Comparison of ENCODE assay signal across 8 cellular contexts in the genomic region with DNA sequence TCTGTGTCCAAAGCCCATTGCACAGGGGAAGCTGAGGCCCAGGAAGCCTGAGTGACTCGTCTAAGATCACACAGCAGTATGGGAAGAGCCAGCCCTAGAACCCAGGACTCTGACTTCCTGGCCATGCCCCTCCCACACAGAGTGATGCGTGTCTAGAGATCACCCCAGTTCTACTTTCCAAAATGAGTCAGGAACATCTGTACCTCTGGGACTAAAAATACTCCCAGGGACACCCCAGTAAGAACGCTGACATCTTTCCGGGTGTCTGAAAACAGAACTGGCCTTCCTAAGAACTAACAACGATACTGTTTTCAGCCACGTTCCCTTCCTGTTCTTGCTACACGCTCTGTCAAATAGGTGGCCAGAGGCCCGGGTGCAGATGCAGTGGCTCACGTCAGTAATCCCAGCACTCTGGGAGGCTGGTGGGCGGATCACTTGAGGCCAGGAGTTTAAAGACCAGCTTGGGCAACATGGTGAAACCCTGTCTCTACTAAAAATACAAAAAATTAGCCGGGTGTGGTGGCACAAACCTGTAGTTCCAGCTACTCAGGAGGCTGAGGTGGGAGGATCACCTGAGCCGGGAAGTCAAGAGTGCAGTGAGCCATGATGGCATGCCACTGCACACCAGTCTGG. TPM values are rescaled to one million over a fixed set of nuclear protein-coding genes. Genes with fewer than 3 reads are reported as not detected.
DNase-seq lines count a peak whose midpoint lies in the region; ATAC-seq and TF ChIP-seq lines count a peak whose summit lies in the region.

No MANE protein-coding gene starts in this region.

- no peak overlapping the region for H3K27ac ChIP-seq in A673 (ENCODE audit: low read depth, low read length, poor library complexity, severe bottlenecking)
- no peak overlapping the region for H3K27ac ChIP-seq in GM23338 (ENCODE audit: low read depth)

- CTCF ChIA-PET in A673 (lab: Charles Lee), result no interaction called here

- no peak overlapping the region for H2AFZ ChIP-seq in GM23338

- no peaks in the 10 kb centered on the region for H3K27me3 Mint-ChIP-seq in activated naive CD8-positive, alpha-beta T cell treated with anti-CD3 and anti-CD28 coated beads for 36 hours
- peaks cover 7% of the 10 kb centered on the region for H3K27me3 Mint-ChIP-seq in GM23338 (ENCODE audit: insufficient read depth, low read depth, poor library complexity)

- H3K4me1 ChIP-seq in A673 (ENCODE audit: insufficient read depth, low read length, poor library complexity, severe bottlenecking) (no peaks in the 10 kb centered on the region), GM23338 (ENCODE audit: insufficient read depth) (no peaks in the 10 kb centered on the region)

- no peak overlapping the region for H3K4me3 Mint-ChIP-seq in activated naive CD8-positive, alpha-beta T cell treated with anti-CD3 and anti-CD28 coated beads for 36 hours
- H3K4me3 Mint-ChIP-seq in GM23338, result no peak overlapping the region

- H3K79me2 ChIP-seq in GM23338 (replicated peaks; ENCODE audit: insufficient read depth), result no peaks in the 10 kb centered on the region

- intact Hi-C loops in A673 (cut with micrococcal nuclease; ENCODE audit: unreplicated experiment), result no loop called here

- H3K36me3 ChIP-seq in A673 (ENCODE audit: insufficient read depth, low read length, poor library complexity, severe bottlenecking) (no peaks in the 10 kb centered on the region), GM23338 (ENCODE audit: insufficient read depth) (no peaks in the 10 kb centered on the region)

- ATAC-seq in HG03139 (IDR thresholded peaks at IDR 0.05; ENCODE audit: unreplicated experiment) (peak; percentile 52), GM23338 (no peak)

- H3K9me3 ChIP-seq in A673 (ENCODE audit: low read depth, low read length, poor library complexity, severe bottlenecking), result no peaks in the 10 kb centered on the region

- no TSS peak for BruUV-seq in A673 (replicated peaks; lab: Mats Ljungman, UMichigan)

- H3K9me3 Mint-ChIP-seq in activated naive CD8-positive, alpha-beta T cell treated with anti-CD3 and anti-CD28 coated beads for 36 hours, result peaks cover 4% of the 10 kb centered on the region
- H3K9me3 Mint-ChIP-seq in GM23338, result peaks cover 4% of the 10 kb centered on the region; the same call in 2 of the 3 replicates

- peaks cover 9% of the 10 kb centered on the region for H3K4me1 Mint-ChIP-seq in activated naive CD8-positive, alpha-beta T cell treated with anti-CD3 and anti-CD28 coated beads for 36 hours
- peaks cover 9% of the 10 kb centered on the region; the same call in 2 of the 3 replicates for H3K4me1 Mint-ChIP-seq in GM23338

- H3K4me3 ChIP-seq in skeletal muscle cell (ENCODE audit: low read depth, low read length), result no peak overlapping the region
- H3K4me3 ChIP-seq in A673 (ENCODE audit: low read depth, low read length, poor library complexity, severe bottlenecking), result no peak overlapping the region
- no peak overlapping the region for H3K4me3 ChIP-seq in GM23338

- TF ChIP-seq CTCF in A673 (conservative IDR thresholded peaks at IDR 0.05; ENCODE audit: low read depth, low read length) (no peak), GM23338 (conservative IDR thresholded peaks at IDR 0.05; ENCODE audit: low read depth in 2 of 2) (no peak)

- POLR2A ChIA-PET in A673 (lab: Charles Lee; ENCODE audit: low non-redundant PET), result no interaction called here

- no peaks in the 10 kb centered on the region for H3F3A ChIP-seq in GM23338 (replicated peaks; ENCODE audit: low read depth)

- H3K27ac Mint-ChIP-seq in activated naive CD8-positive, alpha-beta T cell treated with anti-CD3 and anti-CD28 coated beads for 36 hours, result peak overlapping the region; percentile 60
- no peak overlapping the region for H3K27ac Mint-ChIP-seq in GM23338

- no peaks in the 10 kb centered on the region for H3K27me3 ChIP-seq in A673 (replicated peaks; ENCODE audit: insufficient read depth, low read depth, low read length, poor library complexity)
- no peaks in the 10 kb centered on the region for H3K27me3 ChIP-seq in GM23338 (ENCODE audit: insufficient read depth)

- H4K20me1 ChIP-seq in GM23338 (replicated peaks; ENCODE audit: insufficient read depth), result no peaks in the 10 kb centered on the region

- H3K9me2 ChIP-seq in GM23338 (ENCODE audit: insufficient read depth), result no peaks in the 10 kb centered on the region

- no peaks in the 10 kb centered on the region for H3K36me3 Mint-ChIP-seq in activated naive CD8-positive, alpha-beta T cell treated with anti-CD3 and anti-CD28 coated beads for 36 hours
- H3K36me3 Mint-ChIP-seq in GM23338 (ENCODE audit: low read depth), result no peaks in the 10 kb centered on the region

- no peak overlapping the region for H3K4me2 ChIP-seq in GM23338

- peak; percentile 71 for DNase-seq in stimulated activated CD4-positive, alpha-beta T cell treated with anti-CD3 and anti-CD28 coated beads, Interleukin-15, amount 100 ng/mL, for 24 hours
- no peak for DNase-seq in stimulated activated CD4-positive, alpha-beta T cell treated with anti-CD3 and anti-CD28 coated beads, Interleukin-4, amount 100 ng/mL, for 1 hour
- DNase-seq in activated naive CD8-positive, alpha-beta T cell treated with anti-CD3 and anti-CD28 coated beads for 36 hours, result no peak
- DNase-seq in skeletal muscle cell (ENCODE audit: low read depth) (peak; percentile 77), A673 (ENCODE audit: low spot score) (no peak), GM23338 (ENCODE audit: low spot score) (no peak)
- DNase-seq in stimulated activated naive CD4-positive, alpha-beta T cell (lab: John Stamatoyannopoulos, UW), result no peak

TF ChIP-seq in GM23338, 12 proteins besides CTCF, POLR2A, EP300 and RAD21 (continues in another document):
- TF ChIP-seq, protein P1, sequence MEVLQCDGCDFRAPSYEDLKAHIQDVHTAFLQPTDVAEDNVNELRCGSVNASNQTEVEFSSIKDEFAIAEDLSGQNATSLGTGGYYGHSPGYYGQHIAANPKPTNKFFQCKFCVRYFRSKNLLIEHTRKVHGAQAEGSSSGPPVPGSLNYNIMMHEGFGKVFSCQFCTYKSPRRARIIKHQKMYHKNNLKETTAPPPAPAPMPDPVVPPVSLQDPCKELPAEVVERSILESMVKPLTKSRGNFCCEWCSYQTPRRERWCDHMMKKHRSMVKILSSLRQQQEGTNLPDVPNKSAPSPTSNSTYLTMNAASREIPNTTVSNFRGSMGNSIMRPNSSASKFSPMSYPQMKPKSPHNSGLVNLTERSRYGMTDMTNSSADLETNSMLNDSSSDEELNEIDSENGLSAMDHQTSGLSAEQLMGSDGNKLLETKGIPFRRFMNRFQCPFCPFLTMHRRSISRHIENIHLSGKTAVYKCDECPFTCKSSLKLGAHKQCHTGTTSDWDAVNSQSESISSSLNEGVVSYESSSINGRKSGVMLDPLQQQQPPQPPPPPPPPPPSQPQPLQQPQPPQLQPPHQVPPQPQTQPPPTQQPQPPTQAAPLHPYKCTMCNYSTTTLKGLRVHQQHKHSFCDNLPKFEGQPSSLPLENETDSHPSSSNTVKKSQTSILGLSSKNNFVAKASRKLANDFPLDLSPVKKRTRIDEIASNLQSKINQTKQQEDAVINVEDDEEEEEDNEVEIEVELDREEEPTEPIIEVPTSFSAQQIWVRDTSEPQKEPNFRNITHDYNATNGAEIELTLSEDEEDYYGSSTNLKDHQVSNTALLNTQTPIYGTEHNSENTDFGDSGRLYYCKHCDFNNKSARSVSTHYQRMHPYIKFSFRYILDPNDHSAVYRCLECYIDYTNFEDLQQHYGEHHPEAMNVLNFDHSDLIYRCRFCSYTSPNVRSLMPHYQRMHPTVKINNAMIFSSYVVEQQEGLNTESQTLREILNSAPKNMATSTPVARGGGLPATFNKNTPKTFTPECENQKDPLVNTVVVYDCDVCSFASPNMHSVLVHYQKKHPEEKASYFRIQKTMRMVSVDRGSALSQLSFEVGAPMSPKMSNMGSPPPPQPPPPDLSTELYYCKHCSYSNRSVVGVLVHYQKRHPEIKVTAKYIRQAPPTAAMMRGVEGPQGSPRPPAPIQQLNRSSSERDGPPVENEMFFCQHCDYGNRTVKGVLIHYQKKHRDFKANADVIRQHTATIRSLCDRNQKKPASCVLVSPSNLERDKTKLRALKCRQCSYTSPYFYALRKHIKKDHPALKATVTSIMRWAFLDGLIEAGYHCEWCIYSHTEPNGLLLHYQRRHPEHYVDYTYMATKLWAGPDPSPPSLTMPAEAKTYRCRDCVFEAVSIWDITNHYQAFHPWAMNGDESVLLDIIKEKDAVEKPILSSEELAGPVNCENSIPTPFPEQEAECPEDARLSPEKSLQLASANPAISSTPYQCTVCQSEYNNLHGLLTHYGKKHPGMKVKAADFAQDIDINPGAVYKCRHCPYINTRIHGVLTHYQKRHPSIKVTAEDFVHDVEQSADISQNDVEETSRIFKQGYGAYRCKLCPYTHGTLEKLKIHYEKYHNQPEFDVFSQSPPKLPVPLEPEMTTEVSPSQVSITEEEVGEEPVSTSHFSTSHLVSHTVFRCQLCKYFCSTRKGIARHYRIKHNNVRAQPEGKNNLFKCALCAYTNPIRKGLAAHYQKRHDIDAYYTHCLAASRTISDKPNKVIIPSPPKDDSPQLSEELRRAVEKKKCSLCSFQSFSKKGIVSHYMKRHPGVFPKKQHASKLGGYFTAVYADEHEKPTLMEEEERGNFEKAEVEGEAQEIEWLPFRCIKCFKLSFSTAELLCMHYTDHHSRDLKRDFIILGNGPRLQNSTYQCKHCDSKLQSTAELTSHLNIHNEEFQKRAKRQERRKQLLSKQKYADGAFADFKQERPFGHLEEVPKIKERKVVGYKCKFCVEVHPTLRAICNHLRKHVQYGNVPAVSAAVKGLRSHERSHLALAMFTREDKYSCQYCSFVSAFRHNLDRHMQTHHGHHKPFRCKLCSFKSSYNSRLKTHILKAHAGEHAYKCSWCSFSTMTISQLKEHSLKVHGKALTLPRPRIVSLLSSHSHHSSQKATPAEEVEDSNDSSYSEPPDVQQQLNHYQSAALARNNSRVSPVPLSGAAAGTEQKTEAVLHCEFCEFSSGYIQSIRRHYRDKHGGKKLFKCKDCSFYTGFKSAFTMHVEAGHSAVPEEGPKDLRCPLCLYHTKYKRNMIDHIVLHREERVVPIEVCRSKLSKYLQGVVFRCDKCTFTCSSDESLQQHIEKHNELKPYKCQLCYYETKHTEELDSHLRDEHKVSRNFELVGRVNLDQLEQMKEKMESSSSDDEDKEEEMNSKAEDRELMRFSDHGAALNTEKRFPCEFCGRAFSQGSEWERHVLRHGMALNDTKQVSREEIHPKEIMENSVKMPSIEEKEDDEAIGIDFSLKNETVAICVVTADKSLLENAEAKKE (CRISPR knock-in tag; IDR thresholded peaks at IDR 0.05), result no peak
- TF ChIP-seq EZH2 (IDR thresholded peaks at IDR 0.05; ENCODE audit: low read depth, unreplicated experiment), result no peak
- no peak for TF ChIP-seq JUNB (IDR thresholded peaks at IDR 0.05; ENCODE audit: unreplicated experiment)

RNA-seq across cellular contexts. Expression of gene PDGFB, which starts 21.7 kb away (rescaled TPM):
- total RNA-seq in activated naive CD8-positive, alpha-beta T cell treated with anti-CD3 and anti-CD28 coated beads for 36 hours, result under 1 TPM; 0.35 to 0.40 TPM
- 0.09 and 0.13 TPM in 2 replicates for total RNA-seq in A673 (2021)
- total RNA-seq in GM23338 (2014; rRNA removed; shearing (Covaris generic)), result 5.2 and 8.0 TPM in 2 replicates
- polyA plus RNA-seq in GM23338 (2016; fragmentation: Nextera tagmentation; extraction: Ambion mirVana), result 1.9 and 2.2 TPM in 2 replicates

RNA-seq across cellular contexts. Expression of gene RPL3, which starts 52.9 kb away (rescaled TPM):
- total RNA-seq in activated naive CD8-positive, alpha-beta T cell treated with anti-CD3 and anti-CD28 coated beads for 36 hours, result 1,000 to 10,000 TPM; 3,164 to 3,255 TPM
- total RNA-seq in A673 (2021), result 1,117 and 1,141 TPM in 2 replicates
- total RNA-seq in GM23338 (2014; rRNA removed; shearing (Covaris generic)), result 2,755 and 3,244 TPM in 2 replicates
- 1,846 and 1,983 TPM in 2 replicates for polyA plus RNA-seq in GM23338 (2016; fragmentation: Nextera tagmentation; extraction: Ambion mirVana)

Comparison
In these comparisons a context has a peak if more than half of its experiments do, and no peak if none do; other contexts are left out.
1. DNase-seq: peak in stimulated activated CD4-positive, alpha-beta T cell treated with anti-CD3 and anti-CD28 coated beads, Interleukin-15, amount 100 ng/mL, for 24 hours (single experiment) and skeletal muscle cell (single experiment); none in stimulated activated CD4-positive, alpha-beta T cell treated with anti-CD3 and anti-CD28 coated beads, Interleukin-4, amount 100 ng/mL, for 1 hour (single experiment), activated naive CD8-positive, alpha-beta T cell treated with anti-CD3 and anti-CD28 coated beads for 36 hours (single experiment), A673 (single experiment), stimulated activated naive CD4-positive, alpha-beta T cell (0 of 6) and GM23338 (single experiment).